25 cellular contexts compared by ENCODE assay signal in the genomic region with DNA sequence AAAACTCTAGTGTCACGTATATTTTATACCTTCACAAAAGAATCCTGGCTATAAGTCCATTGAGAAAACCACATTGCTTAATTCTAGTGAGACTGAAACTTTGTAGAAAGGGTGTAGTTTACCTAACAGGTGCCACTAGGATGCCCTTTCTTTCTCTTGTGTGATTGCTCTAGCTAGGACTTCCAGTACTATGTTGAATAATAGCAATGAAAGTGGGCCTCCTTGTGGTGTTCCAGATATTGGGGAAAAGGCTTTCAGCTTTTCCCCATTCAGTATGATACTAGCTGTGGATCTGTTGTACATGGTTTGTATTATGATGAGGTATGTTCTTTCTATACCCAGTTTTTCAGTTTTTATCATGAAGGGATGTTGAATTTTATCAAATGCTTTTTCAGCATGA. TPM values are rescaled to one million over a fixed set of nuclear protein-coding genes. Genes with fewer than 3 reads are reported as not detected.
DNase-seq lines count a peak whose midpoint lies in the region; ATAC-seq, FAIRE-seq and TF ChIP-seq lines count a peak whose summit lies in the region.
"Had no signal": no experiment of that assay in that cellular context is flagged by ENCODE, and none has a peak within 500 bp of the region (broad histone marks: within the 10 kb centered on the region; RNA-seq: fewer than 3 reads in every experiment).

No MANE protein-coding gene starts in this region.

- no peak overlapping the region for H2AFZ ChIP-seq in GM23338
- H2AFZ ChIP-seq in H1 (ENCODE audit: low read length): no peak overlapping the region

- ATAC-seq in GM23338 (peak; percentile 49), HG03520 (IDR thresholded peaks at IDR 0.05; ENCODE audit: unreplicated experiment) (no peak)
- ATAC-seq: GM12878; naive thymus-derived CD4-positive, alpha-beta T cell; PC-3 had no signal

- H3K4me3 ChIP-seq in BE2C (ENCODE audit: low read depth, low read length) (no peak overlapping the region), GM23338 (no peak overlapping the region), H1 (ENCODE audit: extremely low read depth in 1 of 4, insufficient read depth in 2 of 4, low read depth in 3 of 4, low read length in 4 of 4) (no peak overlapping the region), small intestine (ENCODE audit: low read depth in 1 of 2, low read length in 2 of 2) (no peak overlapping the region)
- H3K4me3 ChIP-seq: esophagus squamous epithelium, GM12878, SJSA1, smooth muscle cell had no signal

- H3K36me3 ChIP-seq in BE2C (no peaks in the 10 kb centered on the region), GM23338 (ENCODE audit: insufficient read depth) (no peaks in the 10 kb centered on the region), H1 (ENCODE audit: control insufficient read depth in 2 of 4, insufficient read depth in 4 of 4, low read length in 3 of 4) (no peaks in the 10 kb centered on the region), small intestine (ENCODE audit: control insufficient read depth in 2 of 2, insufficient read depth in 2 of 2, low read length in 2 of 2) (no peaks in the 10 kb centered on the region)
- H3K36me3 ChIP-seq: esophagus squamous epithelium, SJSA1 had no signal

- no peak for DNase-seq in BE2C
- DNase-seq in GM23338 (ENCODE audit: low spot score): peak; percentile 40
- peak; percentile 10 for DNase-seq in NCI-H1694 treated with DMSO at 0.1 percent for 48 hours (lab: John Stamatoyannopoulos, UW)
- no peak for DNase-seq in H1 (ENCODE audit: low read depth in 1 of 2, low spot score in 2 of 2)
- DNase-seq in small intestine: no peak
- no peak for DNase-seq in HuH-7 (ENCODE audit: low spot score)
- DNase-seq: activated CD4-positive, alpha-beta T cell treated with anti-CD3 and anti-CD28 coated beads, Interleukin-2, amount 10 ng/mL, durations not matched to agents 24 days and 14 days; activated gamma-delta T cell treated with Interleukin-2 at 50 U/mL for 16 hours; amniotic stem cell; esophagus squamous epithelium; GF-D8; naive thymus-derived CD4-positive, alpha-beta T cell; NCI-H2081 treated with DMSO at 0.1 percent for 48 hours; NCI-H524 treated with DMSO at 0.1 percent for 48 hours; PC-3; posterior cingulate gyrus; stimulated activated CD4-positive, alpha-beta T cell treated with anti-CD3 and anti-CD28 coated beads, Interleukin-4, amount 100 ng/mL, for 4 hours; substantia nigra; T-helper 9 cell had no signal

- no peak overlapping the region for H3K4ac ChIP-seq in H1 (replicated peaks; ENCODE audit: insufficient read length, low read depth, low read length)

- no peak overlapping the region for H3K4me3 Mint-ChIP-seq in GM23338
- H3K4me3 Mint-ChIP-seq: activated CD4-positive, alpha-beta T cell treated with anti-CD3 and anti-CD28 coated beads, Interleukin-2, amount 10 ng/mL, durations not matched to agents 24 days and 14 days; B cell; immature natural killer cell; naive thymus-derived CD4-positive, alpha-beta T cell had no signal

- H3K9me2 ChIP-seq in GM23338 (ENCODE audit: insufficient read depth): no peaks in the 10 kb centered on the region; the same call in 1 of the 2 replicates

- POLR2A ChIA-PET in H1 (lab: Charles Lee; ENCODE audit: partially characterized antibody): no interaction called here

- no peak overlapping the region for H2BK20ac ChIP-seq in H1 (ENCODE audit: low read length)

- H2AK5ac ChIP-seq in H1 (ENCODE audit: low read depth, low read length): no peak overlapping the region

- H2BK120ac ChIP-seq in H1 (replicated peaks; ENCODE audit: low read depth, low read length): no peak overlapping the region

- no peak overlapping the region for H3K4me2 ChIP-seq in GM23338
- no peak overlapping the region for H3K4me2 ChIP-seq in H1 (ENCODE audit: insufficient read depth in 1 of 2, low read depth in 2 of 2, low read length in 2 of 2)
- H3K4me2 ChIP-seq: smooth muscle cell had no signal

- no peaks in the 10 kb centered on the region for H3K23me2 ChIP-seq in H1 (ENCODE audit: low read depth, low read length)

- H3K27me3 ChIP-seq in BE2C (no peaks in the 10 kb centered on the region), GM23338 (ENCODE audit: insufficient read depth) (no peaks in the 10 kb centered on the region), H1 (replicated peaks in 1 of 4; ENCODE audit: control insufficient read depth in 3 of 4, extremely low read depth in 1 of 4, insufficient read depth in 3 of 4, low read length in 3 of 4) (no peaks in the 10 kb centered on the region), small intestine (ENCODE audit: control insufficient read depth in 2 of 2, insufficient read depth in 2 of 2, low read length in 2 of 2) (no peaks in the 10 kb centered on the region)
- H3K27me3 ChIP-seq: esophagus squamous epithelium, SJSA1 had no signal

- no peaks in the 10 kb centered on the region for H3K4me1 Mint-ChIP-seq in GM23338
- H3K4me1 Mint-ChIP-seq: activated CD4-positive, alpha-beta T cell treated with anti-CD3 and anti-CD28 coated beads, Interleukin-2, amount 10 ng/mL, durations not matched to agents 24 days and 14 days; B cell; immature natural killer cell; naive thymus-derived CD4-positive, alpha-beta T cell had no signal

- H3F3A ChIP-seq in GM23338 (replicated peaks; ENCODE audit: low read depth): no peaks in the 10 kb centered on the region

- FAIRE-seq in H1 (lab: Jason Lieb, UNC): no peak
- FAIRE-seq in small intestine (lab: Jason Lieb, UNC): no peak
- FAIRE-seq: GM12878 had no signal

- H4K5ac ChIP-seq in H1 (ENCODE audit: insufficient read length, low read depth, low read length): no peak overlapping the region

- no peak overlapping the region for H3K9ac ChIP-seq in H1 (replicated peaks in 1 of 4; ENCODE audit: extremely low read depth in 1 of 4, low read depth in 3 of 4, low read length in 3 of 4)

- no peak for TF ChIP-seq EP300 in H1 (IDR thresholded peaks at IDR 0.05; ENCODE audit: borderline replicate concordance in 1 of 2, low read depth in 2 of 2, low read length in 2 of 2)

- H3K4me1 ChIP-seq in BE2C (no peaks in the 10 kb centered on the region; the same call in 1 of the 2 replicates), GM23338 (ENCODE audit: insufficient read depth) (no peaks in the 10 kb centered on the region), H1 (replicated peaks in 1 of 4; ENCODE audit: control insufficient read depth in 3 of 4, insufficient read depth in 4 of 4, low read length in 3 of 4) (no peaks in the 10 kb centered on the region), small intestine (ENCODE audit: control insufficient read depth in 2 of 2, insufficient read depth in 1 of 2, low read depth in 1 of 2, low read length in 1 of 2) (no peaks in the 10 kb centered on the region)
- H3K4me1 ChIP-seq: esophagus squamous epithelium, SJSA1 had no signal

- CTCF ChIA-PET in H1 (lab: Charles Lee; ENCODE audit: partially characterized antibody): interaction anchor here (2.4 to 2.9 kb wide), 2 partner anchors 163 to 279 kb away, joined by 7 to 18 read pairs; no protein-coding TSS in a partner anchor

- H3K18ac ChIP-seq in H1 (ENCODE audit: extremely low read depth, low read length): no peak overlapping the region

- H3K36me3 Mint-ChIP-seq in GM23338 (ENCODE audit: low read depth): no peaks in the 10 kb centered on the region
- H3K36me3 Mint-ChIP-seq: immature natural killer cell; naive thymus-derived CD4-positive, alpha-beta T cell had no signal

- no peak overlapping the region for H3K23ac ChIP-seq in H1 (ENCODE audit: insufficient read length)

- no peak overlapping the region for H2BK12ac ChIP-seq in H1 (ENCODE audit: low read depth, low read length)

- H3K14ac ChIP-seq in H1 (ENCODE audit: insufficient read length): no peak overlapping the region

- H3K27ac ChIP-seq in GM23338 (ENCODE audit: low read depth) (no peak overlapping the region), H1 (ENCODE audit: low read depth, low read length) (no peak overlapping the region), small intestine (ENCODE audit: low read depth in 1 of 2, low read length in 1 of 2) (no peak overlapping the region)
- H3K27ac ChIP-seq: esophagus squamous epithelium, SJSA1 had no signal

- H3K79me1 ChIP-seq in H1 (ENCODE audit: low read depth, low read length): no peaks in the 10 kb centered on the region

- TF ChIP-seq CTCF in BE2C (IDR thresholded peaks at IDR 0.05; ENCODE audit: low read depth, low read length) (peak; percentile 45), GM23338 (conservative IDR thresholded peaks at IDR 0.05; ENCODE audit: low read depth in 2 of 2) (peak; percentile 51 to 56), H1 (IDR thresholded peaks at IDR 0.05; ENCODE audit: control extremely low read depth in 1 of 3, insufficient read depth in 1 of 3, low read depth in 1 of 3, low read length in 3 of 3) (peak in 2 of 3 experiments; percentile 19 to 24; a peak in 2 of 4 replicates)

- H4K8ac ChIP-seq in H1 (ENCODE audit: extremely low read depth, insufficient read depth, low read length): no peak overlapping the region

- H3K9me3 Mint-ChIP-seq in GM23338: no peaks in the 10 kb centered on the region; the same call in 2 of the 3 replicates

- H4K20me1 ChIP-seq in GM23338 (replicated peaks; ENCODE audit: insufficient read depth): no peaks in the 10 kb centered on the region
- no peaks in the 10 kb centered on the region for H4K20me1 ChIP-seq in H1 (replicated peaks in 1 of 2; ENCODE audit: control insufficient read depth in 1 of 2, insufficient read depth in 2 of 2, low read length in 2 of 2)

- TF ChIP-seq POLR2A in H1 (IDR thresholded peaks at IDR 0.05; ENCODE audit: control extremely low read depth in 1 of 2, low read depth in 2 of 2, low read length in 2 of 2): no peak

- no peaks in the 10 kb centered on the region for H3K27me3 Mint-ChIP-seq in GM23338 (ENCODE audit: insufficient read depth, low read depth, poor library complexity)
- H3K27me3 Mint-ChIP-seq: activated CD4-positive, alpha-beta T cell treated with anti-CD3 and anti-CD28 coated beads, Interleukin-2, amount 10 ng/mL, durations not matched to agents 24 days and 14 days; B cell; naive thymus-derived CD4-positive, alpha-beta T cell had no signal

- H3K27ac Mint-ChIP-seq in GM23338: no peak overlapping the region
- H3K27ac Mint-ChIP-seq: activated CD4-positive, alpha-beta T cell treated with anti-CD3 and anti-CD28 coated beads, Interleukin-2, amount 10 ng/mL, durations not matched to agents 24 days and 14 days; B cell; immature natural killer cell; naive thymus-derived CD4-positive, alpha-beta T cell had no signal

- H3K56ac ChIP-seq in H1 (replicated peaks; ENCODE audit: insufficient read length, low read depth, low read length): no peak overlapping the region

- peak; percentile 49 to 56 for TF ChIP-seq RAD21 in H1 (IDR thresholded peaks at IDR 0.05 in 1 of 2, conservative IDR thresholded peaks at IDR 0.05 in 1 of 2; ENCODE audit: low read depth in 2 of 2, low read length in 2 of 2)

- H4K91ac ChIP-seq in H1 (replicated peaks; ENCODE audit: insufficient read length, low read length): no peak overlapping the region

- 100% methylated on average over 1 of the region's 1 CpG; no CpG with 5 or more reads in 1 of the 2 experiments for WGBS in H1 (ENCODE audit: extremely low coverage in 1 of 2, insufficient coverage in 1 of 2, insufficient read length in 1 of 2, insufficient replicate concordance in 2 of 2, low coverage in 1 of 2, low lambda C conversion rate in 2 of 2, missing lambda C conversion rate in 1 of 2), 2 experiments
- WGBS in small intestine, 3 donors: 81 to 94% (median 87%) methylated on average over 1 of the region's 1 CpG

- no peak overlapping the region for H2BK5ac ChIP-seq in H1 (ENCODE audit: low read depth, low read length)

- H2BK15ac ChIP-seq in H1 (ENCODE audit: low read length): no peak overlapping the region

- H3K9me3 ChIP-seq in BE2C (no peaks in the 10 kb centered on the region), H1 (ENCODE audit: insufficient read depth in 2 of 2, low read depth in 1 of 2, low read length in 1 of 2) (no peaks in the 10 kb centered on the region), small intestine (ENCODE audit: control insufficient read depth, low read depth) (no peaks in the 10 kb centered on the region)
- H3K9me3 ChIP-seq: esophagus squamous epithelium, SJSA1 had no signal

- no peaks in the 10 kb centered on the region for H3K79me2 ChIP-seq in GM23338 (replicated peaks; ENCODE audit: insufficient read depth)
- H3K79me2 ChIP-seq in H1 (ENCODE audit: control insufficient read depth in 1 of 2, insufficient read depth in 2 of 2, low read length in 2 of 2): no peaks in the 10 kb centered on the region

RNA-seq across cellular contexts. Expression of gene CHODL, which starts 39.7 kb away (rescaled TPM):
- 8.6 TPM for polyA plus RNA-seq in BE2C (2012; ENCODE audit: insufficient read depth, insufficient read length, low read depth)
- total RNA-seq in GM23338 (2014; rRNA removed; shearing (Covaris generic)): 0.35 and 1.6 TPM in 2 replicates
- polyA plus RNA-seq in GM23338 (2016; fragmentation: Nextera tagmentation; extraction: Ambion mirVana): 0.75 and 0.95 TPM in 2 replicates
- 0.73 and 0.82 TPM in 2 replicates for total RNA-seq in H1 (2021; fragmentation: NEBNext Ultra II Directional; extraction: Animal tissue kit (Norgen Biotek cat#: 25700))
- 0.16 and 0.39 TPM in 2 replicates for polyA plus RNA-seq in H1 (2011; rRNA removed)
- 0.34 TPM for polyA plus RNA-seq in H1 (2011; cell fraction: cytosol; rRNA removed)
- polyA plus RNA-seq in H1 (2011; cell fraction: nucleus; rRNA removed): 0.14 TPM
- 0.33 to 0.72 TPM (median 0.45 TPM) in 4 replicates for polyA plus RNA-seq in H1 (2012, experiment 1 of 2)
- polyA plus RNA-seq in H1 (2012, experiment 2 of 2): 0.09 TPM
- polyA plus RNA-seq in H1 (2013, experiment 1 of 2): 0.75 TPM
- 0.64 TPM for polyA plus RNA-seq in H1 (2013, experiment 2 of 2)
- polyA minus RNA-seq in H1 (2011; rRNA and poly(A)+ RNA removed): 0.47 and 0.51 TPM in 2 replicates
- polyA minus RNA-seq in H1 (2011; cell fraction: cytosol; rRNA and poly(A)+ RNA removed): not detected
- 1.5 TPM for polyA minus RNA-seq in H1 (2011; cell fraction: nucleus; rRNA and poly(A)+ RNA removed)
- polyA plus RNA-seq in small intestine: under 1 TPM in 2 of 3 donors, not detected in 1; 0.16 to 0.22 TPM
- total RNA-seq: activated CD4-positive, alpha-beta T cell treated with anti-CD3 and anti-CD28 coated beads, Interleukin-2, amount 10 ng/mL, durations not matched to agents 24 days and 14 days; PC-3; SJSA1; smooth muscle cell had no signal
- polyA plus RNA-seq: smooth muscle cell had no signal

Comparison
In these comparisons a context has a peak if more than half of its experiments do, and no peak if none do; other contexts are left out.
1. DNase-seq: peak in GM23338 (single experiment) and NCI-H1694 treated with DMSO at 0.1 percent for 48 hours (single experiment); none in BE2C (single experiment), H1 (0 of 2), small intestine (single experiment) and HuH-7 (single experiment).
2. Peak in every context shown above with its lines, with median percentiles within 50 percentile points of each other: CTCF ChIP-seq.